In genomic region chr6:56246941-56247653, GRCh38 we compare ENCODE assay signal across 9 cellular contexts. TPM values are rescaled to one million over a fixed set of nuclear protein-coding genes. Genes with fewer than 3 reads are reported as not detected.
A peak's percentile ranks its signal among the peaks of the same experiment; 100 is the strongest.
DNase-seq lines count a peak whose midpoint lies in the region; ATAC-seq, FAIRE-seq and TF ChIP-seq lines count a peak whose summit lies in the region.
"Had no signal": no experiment of that assay in that cellular context is flagged by ENCODE, and none has a peak within 500 bp of the region (broad histone marks: within the 10 kb centered on the region; RNA-seq: fewer than 3 reads in every experiment).

Gene COL21A1 (minus strand): TSS chr6:56247580. CDS start chr6:56182618, 64,962 bp downstream.

- H2BK5ac ChIP-seq in H1 (ENCODE audit: low read depth, low read length): peak within 1 kb of the TSS; percentile 89

- H2BK120ac ChIP-seq in H1 (replicated peaks; ENCODE audit: low read depth, low read length): peak within 1 kb of the TSS; percentile 5

- H3K4me2 ChIP-seq in H1 (ENCODE audit: insufficient read depth in 1 of 2, low read depth in 2 of 2, low read length in 2 of 2): peak within 1 kb of the TSS; percentile 84 to 85
- H3K4me2 ChIP-seq: BLaER1 treated with 17β-estradiol and CSF1 and Interleukin-3, amounts not matched to agents 10 nM and 100 nM had no signal

- H3K4me1 ChIP-seq in H1 (replicated peaks in 1 of 4; ENCODE audit: control insufficient read depth in 3 of 4, insufficient read depth in 4 of 4, low read length in 3 of 4): peaks cover 0 to 22% (median 16%) of the 10 kb centered on the region in 4 experiments; a peak in 5 of 7 replicates
- no peaks in the 10 kb centered on the region for H3K4me1 ChIP-seq in right lobe of liver
- peaks cover 0 to 22% (median 9%) of the 10 kb centered on the region in 4 donors for H3K4me1 ChIP-seq in upper lobe of left lung

- peak; percentile 51 to 68 for TF ChIP-seq POLR2A in H1 (IDR thresholded peaks at IDR 0.05; ENCODE audit: control extremely low read depth in 1 of 2, low read depth in 2 of 2, low read length in 2 of 2)
- no peak for TF ChIP-seq POLR2A in right lobe of liver (IDR thresholded peaks at IDR 0.05)
- TF ChIP-seq POLR2A in upper lobe of left lung (IDR thresholded peaks at IDR 0.05): no peak

- H3K27ac ChIP-seq in H1 (ENCODE audit: low read depth, low read length) (peak within 1 kb of the TSS; percentile 61; the same call in 1 of the 2 replicates), right lobe of liver (no peak within 1 kb of the TSS), upper lobe of left lung (peak within 1 kb of the TSS; percentile 36 to 73 (median 50))
- H3K27ac ChIP-seq: BLaER1 treated with 17β-estradiol and CSF1 and Interleukin-3, amounts not matched to agents 10 nM and 100 nM had no signal

- DNase-seq in NCI-H2029 (lab: John Stamatoyannopoulos, UW) (peak; percentile 15), NCI-H2029 treated with DMSO at 0.1 percent for 48 hours (lab: John Stamatoyannopoulos, UW) (no peak), H1 (ENCODE audit: low read depth in 1 of 2, low spot score in 2 of 2) (peak; percentile 75 to 87), right lobe of liver (peak in 2 of 3 donors; percentile 31 to 59), upper lobe of left lung (peak; percentile 44 to 68), GM13977 (ENCODE audit: low spot score) (no peak), HK-2 (ENCODE audit: unreplicated experiment) (no peak), NCI-H146 (lab: John Stamatoyannopoulos, UW) (no peak)

- WGBS in H1 (ENCODE audit: extremely low coverage in 1 of 2, insufficient coverage in 1 of 2, insufficient read length in 1 of 2, insufficient replicate concordance in 2 of 2, low coverage in 1 of 2, low lambda C conversion rate in 2 of 2, missing lambda C conversion rate in 1 of 2), 2 experiments: 1% methylated on average over 34 of the region's 34 CpGs; no CpG with 5 or more reads in 1 of the 2 experiments
- WGBS in right lobe of liver (ENCODE audit: insufficient coverage, low coverage, low lambda C conversion rate, missing lambda C conversion rate): 10% methylated on average over 14 of the region's 34 CpGs
- 6 to 9% methylated on average over 30 to 34 of the region's 34 CpGs for WGBS in upper lobe of left lung, 2 donors

- no peak within 1 kb of the TSS for H3K23ac ChIP-seq in H1 (ENCODE audit: insufficient read length)

- H3K79me1 ChIP-seq in H1 (ENCODE audit: low read depth, low read length): no peaks in the 10 kb centered on the region

- H2BK15ac ChIP-seq in H1 (ENCODE audit: low read length): peak within 1 kb of the TSS; percentile 46; the same call in 1 of the 2 replicates

- H3K9me3 ChIP-seq in H1 (ENCODE audit: insufficient read depth in 2 of 2, low read depth in 1 of 2, low read length in 1 of 2) (no peaks in the 10 kb centered on the region), right lobe of liver (no peaks in the 10 kb centered on the region), upper lobe of left lung (no peaks in the 10 kb centered on the region)

- peak within 1 kb of the TSS; percentile 50 to 63 (median 54) for H3K4me3 ChIP-seq in H1 (ENCODE audit: extremely low read depth in 1 of 4, insufficient read depth in 2 of 4, low read depth in 3 of 4, low read length in 4 of 4)
- H3K4me3 ChIP-seq in right lobe of liver: peak within 1 kb of the TSS; percentile 6 to 17 (median 15)
- peak within 1 kb of the TSS; percentile 13 to 52 (median 46) for H3K4me3 ChIP-seq in upper lobe of left lung
- H3K4me3 ChIP-seq: BLaER1 treated with 17β-estradiol and CSF1 and Interleukin-3, amounts not matched to agents 10 nM and 100 nM had no signal

- H3K14ac ChIP-seq in H1 (ENCODE audit: insufficient read length): no peak within 1 kb of the TSS

- intact Hi-C loops in right lobe of liver (cut with DNase I): no loop called here

- H3K23me2 ChIP-seq in H1 (ENCODE audit: low read depth, low read length): peaks cover 7% of the 10 kb centered on the region; the same call in 1 of the 2 replicates

- TF ChIP-seq EP300 in H1 (IDR thresholded peaks at IDR 0.05; ENCODE audit: borderline replicate concordance in 1 of 2, low read depth in 2 of 2, low read length in 2 of 2) (peak in 1 of 2 experiments; percentile 79; a peak in 1 of 3 replicates), upper lobe of left lung (IDR thresholded peaks at IDR 0.05) (no peak)

- no peaks in the 10 kb centered on the region for H3K79me2 ChIP-seq in H1 (ENCODE audit: control insufficient read depth in 1 of 2, insufficient read depth in 2 of 2, low read length in 2 of 2)

- peak; percentile 61 to 81 (median 74) for ATAC-seq in right lobe of liver
- peak; percentile 73 to 81 for ATAC-seq in upper lobe of left lung (ENCODE audit: low FRiP score in 2 of 2)

- peak within 1 kb of the TSS; percentile 42 for H3K18ac ChIP-seq in H1 (ENCODE audit: extremely low read depth, low read length)

- FAIRE-seq in H1 (lab: Jason Lieb, UNC): peak; percentile 94

- peak within 1 kb of the TSS; percentile 76 for H4K5ac ChIP-seq in H1 (ENCODE audit: insufficient read length, low read depth, low read length)

- CTCF ChIA-PET in H1 (lab: Charles Lee; ENCODE audit: partially characterized antibody): interaction anchor here (0.8 to 1.5 kb wide), 6 partner anchors 9 to 191 kb away, joined by 3 to 7 read pairs (median 4); no protein-coding TSS in a partner anchor

- no peaks in the 10 kb centered on the region for H4K20me1 ChIP-seq in H1 (replicated peaks in 1 of 2; ENCODE audit: control insufficient read depth in 1 of 2, insufficient read depth in 2 of 2, low read length in 2 of 2)
- H4K20me1 ChIP-seq: BLaER1 treated with 17β-estradiol and CSF1 and Interleukin-3, amounts not matched to agents 10 nM and 100 nM had no signal

- POLR2A ChIA-PET in H1 (lab: Charles Lee; ENCODE audit: partially characterized antibody): interaction anchor here (0.6 to 1.4 kb wide), 6 partner anchors 10 to 135 kb away, joined by 3 to 7 read pairs (median 4); no protein-coding TSS in a partner anchor

- H3K36me3 ChIP-seq in H1 (ENCODE audit: control insufficient read depth in 2 of 4, insufficient read depth in 4 of 4, low read length in 3 of 4) (no peaks in the 10 kb centered on the region), right lobe of liver (no peaks in the 10 kb centered on the region), upper lobe of left lung (no peaks in the 10 kb centered on the region)
- H3K36me3 ChIP-seq: BLaER1 treated with 17β-estradiol and CSF1 and Interleukin-3, amounts not matched to agents 10 nM and 100 nM had no signal

- in situ Hi-C loops in GM13977 (cut with MboI; ENCODE audit: low pct_unique_long_range_greater_than_20kb, low sequenced_read_pairs, unreplicated experiment): no loop called here

- no peak within 1 kb of the TSS for H4K8ac ChIP-seq in H1 (ENCODE audit: extremely low read depth, insufficient read depth, low read length)

- no peak within 1 kb of the TSS for H2AK5ac ChIP-seq in H1 (ENCODE audit: low read depth, low read length)

- peak within 1 kb of the TSS; percentile 76 for H4K91ac ChIP-seq in H1 (replicated peaks; ENCODE audit: insufficient read length, low read length)

- H3K27me3 ChIP-seq in H1 (replicated peaks in 1 of 4; ENCODE audit: control insufficient read depth in 3 of 4, extremely low read depth in 1 of 4, insufficient read depth in 3 of 4, low read length in 3 of 4): no peaks in the 10 kb centered on the region
- H3K27me3 ChIP-seq in right lobe of liver: no peaks in the 10 kb centered on the region
- H3K27me3 ChIP-seq in upper lobe of left lung: no peaks in the 10 kb centered on the region
- H3K27me3 ChIP-seq: BLaER1 treated with 17β-estradiol and CSF1 and Interleukin-3, amounts not matched to agents 10 nM and 100 nM had no signal

- H2AFZ ChIP-seq in H1 (ENCODE audit: low read length): peak within 1 kb of the TSS; percentile 74

- peak within 1 kb of the TSS; percentile 43 for H3K56ac ChIP-seq in H1 (replicated peaks; ENCODE audit: insufficient read length, low read depth, low read length)

- H2BK12ac ChIP-seq in H1 (ENCODE audit: low read depth, low read length): peak within 1 kb of the TSS; percentile 60

- H3K4ac ChIP-seq in H1 (replicated peaks; ENCODE audit: insufficient read length, low read depth, low read length): no peak within 1 kb of the TSS

- no peak within 1 kb of the TSS for H2BK20ac ChIP-seq in H1 (ENCODE audit: low read length)

- TF ChIP-seq RAD21 in H1 (IDR thresholded peaks at IDR 0.05 in 1 of 2, conservative IDR thresholded peaks at IDR 0.05 in 1 of 2; ENCODE audit: low read depth in 2 of 2, low read length in 2 of 2): peak; percentile 24 to 28; a peak in 3 of 4 replicates

- H3K9ac ChIP-seq in H1 (replicated peaks in 1 of 4; ENCODE audit: extremely low read depth in 1 of 4, low read depth in 3 of 4, low read length in 3 of 4): peak within 1 kb of the TSS in 3 of 4 experiments; percentile 25 to 63 (median 39); a peak in 5 of 7 replicates
- H3K9ac ChIP-seq: BLaER1 treated with 17β-estradiol and CSF1 and Interleukin-3, amounts not matched to agents 10 nM and 100 nM had no signal

- TF ChIP-seq CTCF in H1 (IDR thresholded peaks at IDR 0.05; ENCODE audit: control extremely low read depth in 1 of 3, insufficient read depth in 1 of 3, low read depth in 1 of 3, low read length in 3 of 3) (peak; percentile 24 to 52 (median 41); a peak in 3 of 4 replicates), right lobe of liver (IDR thresholded peaks at IDR 0.05) (peak in 1 of 4 donors; percentile 19), upper lobe of left lung (IDR thresholded peaks at IDR 0.05) (no peak), GM13977 (IDR thresholded peaks at IDR 0.05; ENCODE audit: extremely low read depth, insufficient read depth, missing control alignments) (no peak)

TF ChIP-seq in H1, 55 proteins besides CTCF, POLR2A, EP300 and RAD21 (continues in another document):
- TF ChIP-seq KDM1A (IDR thresholded peaks at IDR 0.05; ENCODE audit: borderline replicate concordance, low read length) (no peak), CBX8 (IDR thresholded peaks at IDR 0.05; ENCODE audit: borderline replicate concordance, low read depth, low read length) (no peak)

RNA-seq across cellular contexts. Expression of gene COL21A1, which starts in this region (rescaled TPM):
- total RNA-seq in H1 (2021; fragmentation: NEBNext Ultra II Directional; extraction: Animal tissue kit (Norgen Biotek cat#: 25700)): 3.1 and 3.4 TPM in 2 replicates
- polyA plus RNA-seq in H1 (2011; rRNA removed): 0.75 and 1.6 TPM in 2 replicates
- polyA plus RNA-seq in H1 (2011; cell fraction: cytosol; rRNA removed): 2.4 TPM
- polyA plus RNA-seq in H1 (2011; cell fraction: nucleus; rRNA removed): 3.2 TPM
- 1.7 to 7.5 TPM (median 3.7 TPM) in 4 replicates for polyA plus RNA-seq in H1 (2012, experiment 1 of 2)
- 0.25 TPM for polyA plus RNA-seq in H1 (2012, experiment 2 of 2)
- polyA plus RNA-seq in H1 (2013, experiment 1 of 2): 10.4 TPM
- polyA plus RNA-seq in H1 (2013, experiment 2 of 2): 11.4 TPM
- polyA minus RNA-seq in H1 (2011; rRNA and poly(A)+ RNA removed): 3.1 and 3.4 TPM in 2 replicates
- 3.4 TPM for polyA minus RNA-seq in H1 (2011; cell fraction: cytosol; rRNA and poly(A)+ RNA removed)
- polyA minus RNA-seq in H1 (2011; cell fraction: nucleus; rRNA and poly(A)+ RNA removed): 4.6 TPM
- under 1 TPM; 0.11 to 0.73 (median 0.50) TPM for total RNA-seq in right lobe of liver
- 10 to 100 TPM in 3 of 6 donors, 1 to 10 TPM in 3; 3.2 to 35.6 (median 9.2) TPM for total RNA-seq in upper lobe of left lung

Comparison
In these comparisons a context has a peak if more than half of its experiments do, and no peak if none do; other contexts are left out.
1. DNase-seq: peak in NCI-H2029 (single experiment), H1 (2 of 2) and upper lobe of left lung (2 of 2); none in NCI-H2029 treated with DMSO at 0.1 percent for 48 hours (single experiment), GM13977 (single experiment), HK-2 (single experiment) and NCI-H146 (single experiment).
2. Peak in DNase-seq, ATAC-seq and H3K4me3 ChIP-seq in right lobe of liver; RNA of the gene not detected or under 1 TPM.
3. H3K27ac ChIP-seq: peak in H1 (single experiment) and upper lobe of left lung (4 of 4); none in right lobe of liver (0 of 3).
4. CTCF ChIP-seq: peak in H1 (3 of 3); none in upper lobe of left lung (0 of 6) and GM13977 (single experiment).
5. POLR2A ChIP-seq: peak in H1 (2 of 2); none in right lobe of liver (single experiment) and upper lobe of left lung (0 of 4).
6. Peak in every context shown above with its lines, with median percentiles within 50 percentile points of each other: H3K4me3 ChIP-seq.